20 cellular contexts compared by ENCODE assay signal in genomic region chr3:59444293-59444671, GRCh38.
A peak's percentile ranks its signal among the peaks of the same experiment; 100 is the strongest.
DNase-seq lines count a peak whose midpoint lies in the region; ATAC-seq and TF ChIP-seq lines count a peak whose summit lies in the region.
"Had no signal": no experiment of that assay in that cellular context is flagged by ENCODE, and none has a peak within 500 bp of the region (broad histone marks: within the 10 kb centered on the region; RNA-seq: fewer than 3 reads in every experiment).

No MANE protein-coding gene starts in this region.

- peak; percentile 86 for ATAC-seq in activated CD4-positive, CD25-positive, alpha-beta regulatory T cell treated with anti-CD3 and anti-CD28 coated beads, Interleukin-2, amount 50 U/mL, for 24 hours
- ATAC-seq in mucosa of descending colon = peak; percentile 62
- ATAC-seq in HG02642 (IDR thresholded peaks at IDR 0.05; ENCODE audit: poor library complexity, unreplicated experiment) = no peak
- ATAC-seq: lower lobe of right lung had no signal

- intact Hi-C loops in mucosa of descending colon (cut with DNase I, micrococcal nuclease) = no loop called here

- peaks cover 48% of the 10 kb centered on the region for H3K4me1 Mint-ChIP-seq in T-helper 1 cell treated with Interleukin-12 subunit alpha and Interleukin-12 subunit beta and Interleukin-4 antibody, amounts not matched to agents 30 μg/mL and 1 μg/mL, for 36 hours (ENCODE audit: low read depth)

- no peaks in the 10 kb centered on the region for H3K27me3 Mint-ChIP-seq in T-helper 1 cell treated with Interleukin-12 subunit alpha and Interleukin-12 subunit beta and Interleukin-4 antibody, amounts not matched to agents 30 μg/mL and 1 μg/mL, for 36 hours (ENCODE audit: low read depth)

- peak overlapping the region; percentile 70 for H3K4me3 Mint-ChIP-seq in T-helper 1 cell treated with Interleukin-12 subunit alpha and Interleukin-12 subunit beta and Interleukin-4 antibody, amounts not matched to agents 30 μg/mL and 1 μg/mL, for 36 hours

- H3K4me3 ChIP-seq in mucosa of descending colon = no peak overlapping the region
- H3K4me3 ChIP-seq: esophagus squamous epithelium, lower lobe of right lung, PC-9, skin epidermis, transverse colon had no signal

- peaks cover 7% of the 10 kb centered on the region for H3K9me3 Mint-ChIP-seq in T-helper 1 cell treated with Interleukin-12 subunit alpha and Interleukin-12 subunit beta and Interleukin-4 antibody, amounts not matched to agents 30 μg/mL and 1 μg/mL, for 36 hours

- no peak for TF ChIP-seq CTCF in GM20000 (IDR thresholded peaks at IDR 0.05; ENCODE audit: extremely low read depth, missing control alignments)
- no peak for TF ChIP-seq CTCF in mucosa of descending colon (IDR thresholded peaks at IDR 0.05)

- H3K36me3 ChIP-seq in mucosa of descending colon (ENCODE audit: low read depth) = no peaks in the 10 kb centered on the region
- H3K36me3 ChIP-seq: esophagus squamous epithelium, lower lobe of right lung, transverse colon had no signal

- no peak for DNase-seq in activated CD4-positive, CD25-positive, alpha-beta regulatory T cell (lab: John Stamatoyannopoulos, UW)
- DNase-seq in GM20000 (ENCODE audit: low spot score) (peak; percentile 21), mucosa of descending colon (no peak), GM03348 (ENCODE audit: low spot score) (no peak)
- no peak for DNase-seq in stimulated activated CD8-positive, alpha-beta memory T cell treated with anti-CD3 and anti-CD28 coated beads, Interleukin-4, amount 100 ng/mL, for 48 hours
- DNase-seq: amygdala, Calu3, esophagus squamous epithelium, hypothalamus, IMR-90, lower lobe of right lung, NCI-H1436, NCI-H510A treated with DMSO at 0.1 percent for 48 hours, PC-9, SW 1271, transverse colon had no signal

- peaks cover 6% of the 10 kb centered on the region for H3K36me3 Mint-ChIP-seq in T-helper 1 cell treated with Interleukin-12 subunit alpha and Interleukin-12 subunit beta and Interleukin-4 antibody, amounts not matched to agents 30 μg/mL and 1 μg/mL, for 36 hours (ENCODE audit: low read depth)

- peak overlapping the region; percentile 92 for H3K27ac Mint-ChIP-seq in T-helper 1 cell treated with Interleukin-12 subunit alpha and Interleukin-12 subunit beta and Interleukin-4 antibody, amounts not matched to agents 30 μg/mL and 1 μg/mL, for 36 hours

- no peaks in the 10 kb centered on the region for H3K9me3 ChIP-seq in mucosa of descending colon
- H3K9me3 ChIP-seq: esophagus squamous epithelium, lower lobe of right lung, transverse colon had no signal

- H3K4me1 ChIP-seq in mucosa of descending colon (ENCODE audit: low read depth) = no peaks in the 10 kb centered on the region
- H3K4me1 ChIP-seq: lower lobe of right lung, transverse colon had no signal
